9 cellular contexts compared by ENCODE assay signal in the genomic region with DNA sequence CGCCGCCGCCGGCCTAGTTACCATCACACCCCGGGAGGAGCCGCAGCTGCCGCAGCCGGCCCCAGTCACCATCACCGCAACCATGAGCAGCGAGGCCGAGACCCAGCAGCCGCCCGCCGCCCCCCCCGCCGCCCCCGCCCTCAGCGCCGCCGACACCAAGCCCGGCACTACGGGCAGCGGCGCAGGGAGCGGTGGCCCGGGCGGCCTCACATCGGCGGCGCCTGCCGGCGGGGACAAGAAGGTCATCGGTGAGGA. TPM values are rescaled to one million over a fixed set of nuclear protein-coding genes. Genes with fewer than 3 reads are reported as not detected.
DNase-seq lines count a peak whose midpoint lies in the region; ATAC-seq and TF ChIP-seq lines count a peak whose summit lies in the region.
"Not testable (repeated sequence)": the region's sequence is repeated elsewhere in the genome, so short reads cannot be mapped to it uniquely, and the experiment has no call there.
"Had no signal": no experiment of that assay in that cellular context is flagged by ENCODE, and none has a peak within 500 bp of the region (broad histone marks: within the 10 kb centered on the region; RNA-seq: fewer than 3 reads in every experiment).

No MANE protein-coding gene starts in this region.

- H3K4me3 Mint-ChIP-seq in CD14-positive monocyte, result peak overlapping the region; percentile 91 to 94
- peak overlapping the region; percentile 94 for H3K4me3 Mint-ChIP-seq in stimulated activated effector memory CD8-positive, alpha-beta T cell treated with anti-CD3 and anti-CD28 coated beads, Interleukin-12 subunit alpha, Interleukin-12 subunit beta, amount 100 ng/mL, for 72 hours

- not testable (repeated sequence) for H3F3A ChIP-seq in SK-N-SH (replicated peaks; ENCODE audit: insufficient read depth)

- H3K27ac ChIP-seq in SK-N-SH (ENCODE audit: low read depth in 2 of 2, low read length in 1 of 2), result peak overlapping the region; percentile 79 to 82; a peak in 3 of 4 replicates
- not testable (repeated sequence) for H3K27ac ChIP-seq in foreskin keratinocyte

- ATAC-seq in GM21528 (IDR thresholded peaks at IDR 0.05; ENCODE audit: low FRiP score, unreplicated experiment) (peak; percentile 24), HG03108 (IDR thresholded peaks at IDR 0.05; ENCODE audit: unreplicated experiment) (peak; percentile 4), foreskin keratinocyte (peak; percentile 13)
- ATAC-seq in stimulated activated effector memory CD8-positive, alpha-beta T cell treated with anti-CD3 and anti-CD28 coated beads, Interleukin-12 subunit alpha, Interleukin-12 subunit beta, amount 100 ng/mL, for 72 hours, result peak; percentile 35

- peaks cover 28 to 31% of the 10 kb centered on the region in 2 donors for H3K36me3 Mint-ChIP-seq in CD14-positive monocyte
- H3K36me3 Mint-ChIP-seq in stimulated activated effector memory CD8-positive, alpha-beta T cell treated with anti-CD3 and anti-CD28 coated beads, Interleukin-12 subunit alpha, Interleukin-12 subunit beta, amount 100 ng/mL, for 72 hours, result peaks cover 64% of the 10 kb centered on the region

- H3K9ac ChIP-seq in SK-N-SH, result peak overlapping the region; percentile 39; the same call in 1 of the 2 replicates

- H3K79me2 ChIP-seq in SK-N-SH (ENCODE audit: insufficient read depth), result peaks cover 57% of the 10 kb centered on the region

- in situ Hi-C loops in astrocyte of the spinal cord (cut with HindIII; ENCODE audit: low sequenced_read_pairs), result not testable (repeated sequence)

- H3K4me3 ChIP-seq in SK-N-SH (ENCODE audit: low read depth in 2 of 2, low read length in 1 of 2) (peak overlapping the region; percentile 71 to 92; a peak in 3 of 4 replicates), astrocyte of the spinal cord (ENCODE audit: low read depth, low read length) (peak overlapping the region; percentile 83), mononuclear cell (ENCODE audit: low read length) (peak overlapping the region; percentile 74)

- DNase-seq in CD14-positive monocyte (ENCODE audit: low spot score); SK-N-SH; astrocyte of the spinal cord (ENCODE audit: low read depth, low spot score); foreskin keratinocyte; stimulated activated effector memory CD8-positive, alpha-beta T cell treated with anti-CD3 and anti-CD28 coated beads, Interleukin-12 subunit alpha, Interleukin-12 subunit beta, amount 100 ng/mL, for 72 hours (ENCODE audit: low spot score in 2 of 2): not testable (repeated sequence)

- not testable (repeated sequence) for H3K4me2 ChIP-seq in SK-N-SH

- not testable (repeated sequence) for H3K27me3 ChIP-seq in SK-N-SH (ENCODE audit: insufficient read depth); foreskin keratinocyte; mononuclear cell (ENCODE audit: insufficient read depth, low read length)

- H3K9me2 ChIP-seq in SK-N-SH, result not testable (repeated sequence)

- H3K9me3 Mint-ChIP-seq in CD14-positive monocyte; stimulated activated effector memory CD8-positive, alpha-beta T cell treated with anti-CD3 and anti-CD28 coated beads, Interleukin-12 subunit alpha, Interleukin-12 subunit beta, amount 100 ng/mL, for 72 hours: not testable (repeated sequence)

- 0% methylated on average over 1 of the region's 33 CpGs for WGBS in SK-N-SH (ENCODE audit: low lambda C conversion rate)

- H3K36me3 ChIP-seq in SK-N-SH (replicated peaks in 1 of 2; ENCODE audit: control insufficient read depth in 1 of 2, insufficient read depth in 2 of 2, low read length in 1 of 2), result peaks cover 22 to 35% of the 10 kb centered on the region in 2 experiments

- TF ChIP-seq CTCF in CD14-positive monocyte (IDR thresholded peaks at IDR 0.05); SK-N-SH (IDR thresholded peaks at IDR 0.05); astrocyte of the spinal cord (IDR thresholded peaks at IDR 0.05; ENCODE audit: low read depth, low read length); foreskin keratinocyte (conservative IDR thresholded peaks at IDR 0.05): not testable (repeated sequence)

- peaks cover 51% of the 10 kb centered on the region for H3K4me1 Mint-ChIP-seq in CD14-positive monocyte
- peaks cover 62% of the 10 kb centered on the region for H3K4me1 Mint-ChIP-seq in stimulated activated effector memory CD8-positive, alpha-beta T cell treated with anti-CD3 and anti-CD28 coated beads, Interleukin-12 subunit alpha, Interleukin-12 subunit beta, amount 100 ng/mL, for 72 hours

- POLR2A ChIA-PET in SK-N-SH (lab: Yijun Ruan, JAX), result interaction anchor here (0.9 to 2.4 kb wide), 12 partner anchors 8 to 261 kb away, joined by 3 to 14 read pairs (median 4); partner anchors contain the start of genes C1orf50, CCDC30, P3H1 and PPIH

- CTCF ChIA-PET in SK-N-SH (lab: Yijun Ruan, JAX), result interaction anchor here (0.9 to 1.9 kb wide), 3 partner anchors 21 to 84 kb away, joined by 3 to 12 read pairs (median 4); no protein-coding TSS in a partner anchor

- H4K20me1 ChIP-seq in SK-N-SH (ENCODE audit: insufficient read depth), result peaks cover 44% of the 10 kb centered on the region

- not testable (repeated sequence) for H2AFZ ChIP-seq in SK-N-SH (ENCODE audit: low read depth)

- intact Hi-C loops in CD14-positive monocyte (cut with micrococcal nuclease), result loop anchor here (2.0 to 10.0 kb wide), 5 partner anchors 22 to 348 kb away; partner anchors contain the start of genes C1orf50 (in 1 of the 2), FOXJ3 (in 1 of the 2), P3H1 (in 1 of the 2) and PPCS (in 1 of the 2)

- not testable (repeated sequence) for H3K27me3 Mint-ChIP-seq in CD14-positive monocyte (ENCODE audit: low read depth in 3 of 3)

- H3K27ac Mint-ChIP-seq in CD14-positive monocyte, result peak overlapping the region; percentile 91 to 98 (median 96)
- peak overlapping the region; percentile 98 for H3K27ac Mint-ChIP-seq in stimulated activated effector memory CD8-positive, alpha-beta T cell treated with anti-CD3 and anti-CD28 coated beads, Interleukin-12 subunit alpha, Interleukin-12 subunit beta, amount 100 ng/mL, for 72 hours

- not testable (repeated sequence) for H3K9me3 ChIP-seq in SK-N-SH; mononuclear cell (ENCODE audit: low read depth, low read length)

- H3K4me1 ChIP-seq in SK-N-SH (ENCODE audit: control insufficient read depth in 1 of 2, insufficient read depth in 2 of 2, low read depth in 1 of 2, low read length in 1 of 2), result peaks cover 10 to 27% of the 10 kb centered on the region in 2 experiments; a peak in 3 of 4 replicates
- peaks cover 19% of the 10 kb centered on the region for H3K4me1 ChIP-seq in foreskin keratinocyte
- H3K4me1 ChIP-seq in mononuclear cell (ENCODE audit: insufficient read depth, low read length), result peaks cover 42% of the 10 kb centered on the region

- not testable (repeated sequence) for TF ChIP-seq RAD21 in SK-N-SH (IDR thresholded peaks at IDR 0.05; ENCODE audit: low read length)

- not testable (repeated sequence) for TF ChIP-seq EP300 in SK-N-SH (IDR thresholded peaks at IDR 0.05; ENCODE audit: borderline replicate concordance in 1 of 2, low read depth in 1 of 2, low read length in 1 of 2)

TF ChIP-seq in SK-N-SH, 30 proteins besides CTCF, POLR2A, EP300 and RAD21:
- peak; percentile 12; the same call in 1 of the 2 replicates for TF ChIP-seq TAF1 (IDR thresholded peaks at IDR 0.05; ENCODE audit: borderline replicate concordance, low read depth, low read length)

RNA-seq across cellular contexts. Expression of gene YBX1, which starts 0.2 kb away (rescaled TPM):
- polyA plus RNA-seq in CD14-positive monocyte (10 to 100 TPM; 65.7 to 70.2 TPM), SK-N-SH (2012; rRNA removed) (419 and 592 TPM in 2 replicates), foreskin keratinocyte (1,140 and 1,310 TPM in 2 replicates)
- 806 and 838 TPM in 2 replicates for polyA plus RNA-seq in SK-N-SH (2012; cell fraction: cytosol; rRNA removed)
- polyA plus RNA-seq in SK-N-SH (2012; cell fraction: nucleus; rRNA removed), result 201 and 285 TPM in 2 replicates
- total RNA-seq in foreskin keratinocyte (1,023 and 1,172 TPM in 2 replicates), mononuclear cell (446 TPM)

RNA-seq across cellular contexts. Expression of gene PPIH, which starts 24.2 kb away (rescaled TPM):
- polyA plus RNA-seq in CD14-positive monocyte (10 to 100 TPM; 28.8 to 31.0 TPM), SK-N-SH (2012; rRNA removed) (89.1 and 104 TPM in 2 replicates), foreskin keratinocyte (108 and 126 TPM in 2 replicates)
- 115 and 132 TPM in 2 replicates for polyA plus RNA-seq in SK-N-SH (2012; cell fraction: cytosol; rRNA removed)
- polyA plus RNA-seq in SK-N-SH (2012; cell fraction: nucleus; rRNA removed), result 25.5 and 37.5 TPM in 2 replicates
- total RNA-seq in foreskin keratinocyte (77.7 and 92.9 TPM in 2 replicates), mononuclear cell (26.1 TPM)

RNA-seq across cellular contexts. Expression of gene CLDN19, which starts 57.6 kb away (rescaled TPM):
- polyA plus RNA-seq in CD14-positive monocyte (not detected), SK-N-SH (2012; rRNA removed) (not detected in 2 replicates), foreskin keratinocyte (not detected in 2 replicates)
- polyA plus RNA-seq in SK-N-SH (2012; cell fraction: cytosol; rRNA removed), result not detected in 2 replicates
- polyA plus RNA-seq in SK-N-SH (2012; cell fraction: nucleus; rRNA removed), result not detected in 2 replicates
- total RNA-seq in foreskin keratinocyte (not detected in 2 replicates), mononuclear cell (under 0.01 TPM)
- total RNA-seq: posterior vena cava had no signal
